13 cellular contexts compared by ENCODE assay signal in genomic region chr5:125274938-125275759, GRCh38.
A peak's percentile ranks its signal among the peaks of the same experiment; 100 is the strongest.
DNase-seq lines count a peak whose midpoint lies in the region; ATAC-seq and TF ChIP-seq lines count a peak whose summit lies in the region.
"Had no signal": no experiment of that assay in that cellular context is flagged by ENCODE, and none has a peak within 500 bp of the region (broad histone marks: within the 10 kb centered on the region; RNA-seq: fewer than 3 reads in every experiment).

No MANE protein-coding gene starts in this region.

- POLR2A ChIA-PET in PC-3 (lab: Charles Lee; ENCODE audit: unreplicated experiment), result interaction anchor here (0.6 kb wide), 2 partner anchors 36 to 481 kb away, joined by 5 to 20 read pairs; no protein-coding TSS in a partner anchor

- H3K27me3 ChIP-seq in right atrium auricular region, result no peaks in the 10 kb centered on the region
- H3K27me3 ChIP-seq in PC-3 (ENCODE audit: low read length), result no peaks in the 10 kb centered on the region
- no peaks in the 10 kb centered on the region for H3K27me3 ChIP-seq in skeletal muscle tissue (ENCODE audit: control insufficient read depth in 3 of 3, insufficient read depth in 3 of 3, low read length in 3 of 3)
- no peaks in the 10 kb centered on the region for H3K27me3 ChIP-seq in tibial nerve
- H3K27me3 ChIP-seq: body of pancreas, uterus had no signal

- H3K4me3 ChIP-seq in right atrium auricular region (no peak overlapping the region), PC-3 (ENCODE audit: low read length) (no peak overlapping the region), fibroblast of villous mesenchyme (ENCODE audit: low read depth, low read length) (no peak overlapping the region), skeletal muscle tissue (ENCODE audit: low read length in 3 of 3) (no peak overlapping the region), tibial nerve (no peak overlapping the region)
- H3K4me3 ChIP-seq: body of pancreas, uterus had no signal

- H3K4me2 ChIP-seq in PC-3 (ENCODE audit: low read length), result no peak overlapping the region

- H3K36me3 ChIP-seq in right atrium auricular region (no peaks in the 10 kb centered on the region), PC-3 (ENCODE audit: low read depth, low read length) (no peaks in the 10 kb centered on the region), skeletal muscle tissue (ENCODE audit: control insufficient read depth in 3 of 3, insufficient read depth in 3 of 3, low read length in 3 of 3) (no peaks in the 10 kb centered on the region), tibial nerve (no peaks in the 10 kb centered on the region)
- H3K36me3 ChIP-seq: uterus had no signal

- H3K4me1 ChIP-seq in right atrium auricular region, result no peaks in the 10 kb centered on the region
- H3K4me1 ChIP-seq in PC-3 (ENCODE audit: insufficient read depth, low read length), result peaks cover 34% of the 10 kb centered on the region
- no peaks in the 10 kb centered on the region for H3K4me1 ChIP-seq in skeletal muscle tissue (ENCODE audit: control insufficient read depth in 3 of 3, insufficient read depth in 3 of 3, low read length in 3 of 3)
- H3K4me1 ChIP-seq in tibial nerve, result no peaks in the 10 kb centered on the region
- H3K4me1 ChIP-seq: body of pancreas had no signal

- no peak for TF ChIP-seq POLR2A in tibial nerve (IDR thresholded peaks at IDR 0.05)

- H2AFZ ChIP-seq in PC-3 (ENCODE audit: low read length), result no peak overlapping the region

- H3K9me2 ChIP-seq in PC-3 (replicated peaks; ENCODE audit: low read length), result no peaks in the 10 kb centered on the region

- H3K79me2 ChIP-seq in PC-3 (ENCODE audit: low read length), result no peaks in the 10 kb centered on the region

- BruUV-seq in PC-3 (replicated peaks; lab: Mats Ljungman, UMichigan), result no TSS peak

- no peak overlapping the region for H3K9ac ChIP-seq in PC-3 (ENCODE audit: low read length)
- H3K9ac ChIP-seq in skeletal muscle tissue (ENCODE audit: low read depth in 1 of 3, low read length in 3 of 3), result no peak overlapping the region

- peak; percentile 65 for ATAC-seq in Right ventricle myocardium superior (ENCODE audit: poor library complexity)
- no peak for ATAC-seq in PC-3
- ATAC-seq: body of pancreas had no signal

- TF ChIP-seq CTCF in right atrium auricular region (IDR thresholded peaks at IDR 0.05) (no peak), PC-3 (conservative IDR thresholded peaks at IDR 0.05; ENCODE audit: low read depth, low read length) (no peak), fibroblast of villous mesenchyme (IDR thresholded peaks at IDR 0.05; ENCODE audit: insufficient read depth, low read depth, low read length) (no peak), tibial nerve (IDR thresholded peaks at IDR 0.05) (no peak)

- no peaks in the 10 kb centered on the region for H4K20me1 ChIP-seq in PC-3 (ENCODE audit: low read length)

- H3F3A ChIP-seq in PC-3 (ENCODE audit: low read length, unreplicated experiment), result no peaks in the 10 kb centered on the region

- TF ChIP-seq EP300 in tibial nerve (IDR thresholded peaks at IDR 0.05), result no peak

- CTCF ChIA-PET in PC-3 (lab: Charles Lee), result no interaction called here

- intact Hi-C loops in Right ventricle myocardium superior (cut with DNase I) (no loop called here), PC-3 (cut with micrococcal nuclease) (loop anchor here (5.0 to 10.0 kb wide), 4 partner anchors 80 to 530 kb away; partner anchors contain the start of gene ZNF608)

- H3K27ac ChIP-seq in right atrium auricular region, result peak overlapping the region in 1 of 2 donors; percentile 6
- no peak overlapping the region for H3K27ac ChIP-seq in PC-3 (ENCODE audit: low read length)
- peak overlapping the region; percentile 34 for H3K27ac ChIP-seq in skeletal muscle tissue (ENCODE audit: low read depth, low read length)
- no peak overlapping the region for H3K27ac ChIP-seq in tibial nerve
- H3K27ac ChIP-seq: body of pancreas, uterus had no signal

- 59 to 65% methylated on average over 1 of the region's 1 CpG for WGBS in tibial nerve, 2 donors

- H3K9me3 ChIP-seq in right atrium auricular region (no peaks in the 10 kb centered on the region), PC-3 (ENCODE audit: low read length) (no peaks in the 10 kb centered on the region), skeletal muscle tissue (ENCODE audit: control insufficient read depth in 3 of 3, low read length in 3 of 3) (no peaks in the 10 kb centered on the region), tibial nerve (no peaks in the 10 kb centered on the region)
- H3K9me3 ChIP-seq: body of pancreas, uterus had no signal

- DNase-seq in Right ventricle myocardium superior, result no peak
- no peak for DNase-seq in right atrium auricular region (ENCODE audit: low spot score)
- peak; percentile 8 for DNase-seq in PC-3
- DNase-seq in fibroblast of villous mesenchyme (ENCODE audit: low read depth), result peak; percentile 62
- DNase-seq in NCI-H2196 (lab: John Stamatoyannopoulos, UW; ENCODE audit: unreplicated experiment), result no peak
- DNase-seq in effector CD4-positive, alpha-beta T cell, result no peak
- no peak for DNase-seq in tibial nerve (ENCODE audit: low spot score in 2 of 2)
- DNase-seq: activated CD4-positive, CD25-positive, alpha-beta regulatory T cell; body of pancreas; HFFc6; KBM-7 had no signal

Comparison
In these comparisons a context has a peak if more than half of its experiments do, and no peak if none do; other contexts are left out.
1. DNase-seq: peak in PC-3 (single experiment) and fibroblast of villous mesenchyme (single experiment); none in Right ventricle myocardium superior (single experiment), right atrium auricular region (single experiment), NCI-H2196 (single experiment), effector CD4-positive, alpha-beta T cell (single experiment) and tibial nerve (0 of 2).